Comparison of ENCODE assay signal across 10 cellular contexts in genomic region chr13:48653074-48654054, GRCh38. TPM values are rescaled to one million over a fixed set of nuclear protein-coding genes. Genes with fewer than 3 reads are reported as not detected.
DNase-seq lines count a peak whose midpoint lies in the region; ATAC-seq, FAIRE-seq and TF ChIP-seq lines count a peak whose summit lies in the region.
"Had no signal": no experiment of that assay in that cellular context is flagged by ENCODE, and none has a peak within 500 bp of the region (broad histone marks: within the 10 kb centered on the region; RNA-seq: fewer than 3 reads in every experiment).

Gene CYSLTR2, plus strand, starts transcription at chr13:48653929. Its CDS starts 52,889 bp downstream, at chr13:48706818.

- intact Hi-C loops in esophagus muscularis mucosa (cut with DNase I) (no loop called here), pancreas (cut with DNase I) (no loop called here)

- no peaks in the 10 kb centered on the region for H3K36me3 ChIP-seq in Peyer's patch
- H3K36me3 ChIP-seq in esophagus muscularis mucosa: no peaks in the 10 kb centered on the region
- H3K36me3 ChIP-seq in pancreas: no peaks in the 10 kb centered on the region

- ATAC-seq in HG02571 (IDR thresholded peaks at IDR 0.05; ENCODE audit: unreplicated experiment) (peak; percentile 50), pancreas (peak in 3 of 4 donors; percentile 45 to 77 (median 65)), HG03039 (IDR thresholded peaks at IDR 0.05; ENCODE audit: unreplicated experiment) (no peak), left lobe of liver (no peak)

- H3K27ac ChIP-seq in Peyer's patch: peak within 1 kb of the TSS in 2 of 4 donors; percentile 19 to 44
- peak within 1 kb of the TSS in 2 of 4 donors; percentile 1 to 23 for H3K27ac ChIP-seq in esophagus muscularis mucosa (replicated peaks in 1 of 4)
- no peak within 1 kb of the TSS for H3K27ac ChIP-seq in pancreas

- FAIRE-seq in GM12891 (lab: Jason Lieb, UNC): peak; percentile 83
- no peak for FAIRE-seq in pancreas (lab: Jason Lieb, UNC)

- H3K9me3 ChIP-seq in Peyer's patch: no peaks in the 10 kb centered on the region
- H3K9me3 ChIP-seq in esophagus muscularis mucosa: no peaks in the 10 kb centered on the region
- H3K9me3 ChIP-seq in pancreas: no peaks in the 10 kb centered on the region

- no peaks in the 10 kb centered on the region for H3K27me3 ChIP-seq in Peyer's patch
- no peaks in the 10 kb centered on the region for H3K27me3 ChIP-seq in esophagus muscularis mucosa
- no peaks in the 10 kb centered on the region for H3K27me3 ChIP-seq in pancreas

- H3K4me1 ChIP-seq in Peyer's patch: no peaks in the 10 kb centered on the region
- peaks cover 0 to 7% (median 0%) of the 10 kb centered on the region in 4 donors for H3K4me1 ChIP-seq in esophagus muscularis mucosa
- peaks cover 0 to 3% (median 0%) of the 10 kb centered on the region in 3 donors for H3K4me1 ChIP-seq in pancreas

- no peak for TF ChIP-seq CTCF in Peyer's patch (IDR thresholded peaks at IDR 0.05)
- TF ChIP-seq CTCF in esophagus muscularis mucosa (IDR thresholded peaks at IDR 0.05): no peak
- no peak for TF ChIP-seq CTCF in pancreas (IDR thresholded peaks at IDR 0.05)

- no peak for DNase-seq in GM12891 (ENCODE audit: insufficient read length, low spot score)
- DNase-seq in Peyer's patch: no peak
- peak; percentile 55 for DNase-seq in esophagus muscularis mucosa (ENCODE audit: extremely low spot score)
- DNase-seq in pancreas: no peak
- DNase-seq in AG08396 (ENCODE audit: low spot score): no peak
- DNase-seq in left lobe of liver (ENCODE audit: low spot score): no peak

- H3K4me3 ChIP-seq in Peyer's patch: peak within 1 kb of the TSS in 3 of 4 donors; percentile 7 to 21 (median 10)
- H3K4me3 ChIP-seq in esophagus muscularis mucosa: no peak within 1 kb of the TSS
- no peak within 1 kb of the TSS for H3K4me3 ChIP-seq in pancreas

- 50% methylated on average over 3 of the region's 3 CpGs for WGBS in esophagus muscularis mucosa
- 56 to 61% methylated on average over 3 of the region's 3 CpGs for WGBS in pancreas, 2 donors

- TF ChIP-seq POLR2A in GM12891 (IDR thresholded peaks at IDR 0.05; ENCODE audit: low read depth, low read length) (no peak), Peyer's patch (IDR thresholded peaks at IDR 0.05) (no peak), esophagus muscularis mucosa (IDR thresholded peaks at IDR 0.05; ENCODE audit: low read depth) (no peak)

- no peak for TF ChIP-seq EP300 in esophagus muscularis mucosa (IDR thresholded peaks at IDR 0.05)

TF ChIP-seq in GM12891, 5 proteins besides CTCF, POLR2A, EP300 and RAD21:
- 0 out of 2 replicates have a peak, but pooled peaks have one; percentile 15 for TF ChIP-seq SPI1 (IDR thresholded peaks at IDR 0.05; ENCODE audit: low read depth, low read length)
- TF ChIP-seq POLR2AphosphoS5 (IDR thresholded peaks at IDR 0.05; ENCODE audit: low read depth, low read length): no peak
TF ChIP-seq in GM12891: peak in this region for 1.

RNA-seq across cellular contexts. Expression of gene CYSLTR2, which starts in this region (rescaled TPM):
- 0.36 TPM for polyA plus RNA-seq in GM12891 (2012; ENCODE audit: low read depth, missing spikeins)
- 1 to 10 TPM in 1 of 4 donors, under 1 TPM in 2, not detected in 1; 0.80 to 1.2 (median 0.83) TPM for total RNA-seq in Peyer's patch
- 1 to 10 TPM in 3 of 4 donors, under 1 TPM in 1; 0.83 to 4.2 (median 1.2) TPM for total RNA-seq in esophagus muscularis mucosa
- under 1 TPM in 4 of 6 donors, not detected in 2; 0.06 to 0.43 (median 0.13) TPM for total RNA-seq in pancreas
- under 1 TPM; 0.15 to 0.31 TPM for polyA plus RNA-seq in pancreas
- 0.28 TPM for total RNA-seq in left lobe of liver
- total RNA-seq: NCI-H460, neural crest cell had no signal

Comparison
In these comparisons a context has a peak if more than half of its experiments do, and no peak if none do; other contexts are left out.
1. Peak in ATAC-seq in pancreas; RNA of the gene not detected or under 1 TPM.
2. H3K4me3 ChIP-seq: peak in Peyer's patch (3 of 4); none in esophagus muscularis mucosa (0 of 4) and pancreas (0 of 4).